ENCODE assay signal across 9 cellular contexts in the genomic region with DNA sequence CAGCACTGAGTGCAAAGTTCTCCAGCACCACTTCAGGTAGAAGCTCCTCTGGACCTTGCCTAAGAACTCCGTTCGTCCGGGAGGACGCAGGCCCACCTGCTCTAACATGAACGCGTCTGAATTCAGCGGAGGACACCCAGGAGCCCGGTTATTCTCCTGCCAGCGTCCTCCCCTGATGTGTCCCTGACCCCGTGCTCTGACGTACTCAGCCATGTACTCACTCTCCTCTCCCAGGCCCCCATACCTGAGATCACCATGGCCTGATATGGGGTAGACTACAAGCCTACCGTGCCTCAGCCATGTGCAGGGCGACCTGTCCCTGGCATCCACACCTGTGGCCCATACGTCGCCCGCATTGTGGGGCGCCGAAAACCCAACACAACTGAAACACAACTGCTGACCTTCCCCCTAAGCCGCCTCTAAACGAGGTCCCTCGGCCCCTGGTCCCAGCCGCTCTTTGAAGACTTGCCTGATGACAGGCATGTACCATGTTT. TPM values are rescaled to one million over a fixed set of nuclear protein-coding genes. Genes with fewer than 3 reads are reported as not detected.
A peak's percentile ranks its signal among the peaks of the same experiment; 100 is the strongest.
DNase-seq lines count a peak whose midpoint lies in the region; ATAC-seq and TF ChIP-seq lines count a peak whose summit lies in the region.
"Had no signal": no experiment of that assay in that cellular context is flagged by ENCODE, and none has a peak within 500 bp of the region (broad histone marks: within the 10 kb centered on the region; RNA-seq: fewer than 3 reads in every experiment).

No MANE protein-coding gene starts in this region.

- no peaks in the 10 kb centered on the region for H3K79me2 ChIP-seq in H9 (ENCODE audit: insufficient read depth, low read length)

- H4K20me1 ChIP-seq in H9 (ENCODE audit: control insufficient read depth, insufficient read depth, insufficient read length), result peaks cover 3% of the 10 kb centered on the region

- H3K9me3 ChIP-seq in H9 (ENCODE audit: control insufficient read depth, low read depth, low read length) (no peaks in the 10 kb centered on the region), left ventricle myocardium inferior (replicated peaks) (no peaks in the 10 kb centered on the region)

- no peak overlapping the region for H2AFZ ChIP-seq in H9 (ENCODE audit: low read length)

- no peak overlapping the region for H2AK5ac ChIP-seq in H9 (ENCODE audit: insufficient read length, low read length)

- WGBS in H9 (ENCODE audit: extremely low coverage, insufficient read length, low lambda C conversion rate), result no CpG with 5 or more reads among the region's 22 CpGs

- H3K79me1 ChIP-seq in H9 (ENCODE audit: insufficient read depth, low read depth, low read length, poor library complexity, severe bottlenecking), result no peaks in the 10 kb centered on the region

- H3K27ac ChIP-seq in H9 (ENCODE audit: insufficient read length, low read depth, low read length) (no peak overlapping the region), left ventricle myocardium inferior (replicated peaks) (peak overlapping the region; percentile 94)

- no peak overlapping the region for H4K5ac ChIP-seq in H9 (ENCODE audit: insufficient read length, low read depth, low read length)

- H3K4me1 Mint-ChIP-seq in H9, result peaks cover 19 to 23% of the 10 kb centered on the region in 2 experiments
- H3K4me1 Mint-ChIP-seq in activated B cell treated with CpG ODN at 0.5 μM for 24 hours, result peaks cover 32% of the 10 kb centered on the region

- no peak overlapping the region for H2BK5ac ChIP-seq in H9 (ENCODE audit: insufficient read length, low read length)

- peak overlapping the region; percentile 87 for H3K4me2 ChIP-seq in H9 (ENCODE audit: insufficient read depth, insufficient read length, low read length)

- H2BK20ac ChIP-seq in H9 (ENCODE audit: low read depth, low read length, poor library complexity, severe bottlenecking), result no peak overlapping the region

- peak overlapping the region; percentile 75 for H3K14ac ChIP-seq in H9 (ENCODE audit: insufficient read depth, low read length)

- H3K27me3 Mint-ChIP-seq in H9 (ENCODE audit: low read depth), result peaks cover 13% of the 10 kb centered on the region
- no peaks in the 10 kb centered on the region for H3K27me3 Mint-ChIP-seq in activated B cell treated with CpG ODN at 0.5 μM for 24 hours

- POLR2A ChIA-PET in activated B cell treated with CpG ODN at 0.5 μM for 24 hours (lab: Charles Lee), result interaction anchor here (1.1 to 2.1 kb wide), 7 partner anchors 32 to 225 kb away, joined by 4 to 26 read pairs (median 6); partner anchors contain the start of genes ZBTB45, ZNF132, ZNF274 and ZNF324B

- no peak overlapping the region for H4K91ac ChIP-seq in H9 (ENCODE audit: insufficient read length, low read depth, low read length)

- no peak overlapping the region for H2BK120ac ChIP-seq in H9 (ENCODE audit: low read depth, low read length, poor library complexity, severe bottlenecking)

- H3K18ac ChIP-seq in H9 (ENCODE audit: insufficient read length, low read depth, low read length), result peak overlapping the region; percentile 52

- no peak overlapping the region for H3K56ac ChIP-seq in H9 (ENCODE audit: insufficient read length, low read depth, low read length)

- ATAC-seq in activated B cell treated with CpG ODN at 0.5 μM for 24 hours (ENCODE audit: low read depth) (no peak), HG02840 (IDR thresholded peaks at IDR 0.05; ENCODE audit: low FRiP score, unreplicated experiment) (no peak)

- H3K9ac ChIP-seq in H9 (ENCODE audit: extremely low read depth, insufficient read length, low read length), result peak overlapping the region; percentile 84

- H2BK15ac ChIP-seq in H9 (ENCODE audit: low read depth, low read length), result no peak overlapping the region

- no peaks in the 10 kb centered on the region for H3K36me3 ChIP-seq in left ventricle myocardium inferior

- H3K27ac Mint-ChIP-seq in H9 (peak overlapping the region in 1 of 3 experiments; percentile 94; a peak in 3 of 7 replicates), activated B cell treated with CpG ODN at 0.5 μM for 24 hours (peak overlapping the region; percentile 92)

- H3K23me2 ChIP-seq in H9 (ENCODE audit: insufficient read length, low read depth, low read length, poor library complexity, severe bottlenecking), result peaks cover 15% of the 10 kb centered on the region

- H3K4me3 Mint-ChIP-seq in H9 (peak overlapping the region; percentile 87 to 94), activated B cell treated with CpG ODN at 0.5 μM for 24 hours (peak overlapping the region; percentile 95)

- no peak overlapping the region for H2BK12ac ChIP-seq in H9 (ENCODE audit: insufficient read length, low read depth, low read length)

- peaks cover 10 to 13% of the 10 kb centered on the region in 2 experiments; a peak in 4 of 5 replicates for H3K9me3 Mint-ChIP-seq in H9
- no peaks in the 10 kb centered on the region for H3K9me3 Mint-ChIP-seq in activated B cell treated with CpG ODN at 0.5 μM for 24 hours

- DNase-seq in AG09309 (ENCODE audit: low read depth) (no peak), H9 (peak; percentile 46), activated B cell treated with CpG ODN at 0.5 μM for 24 hours (no peak), left ventricle myocardium inferior (no peak), skeletal muscle cell (ENCODE audit: low read depth) (no peak), SKM-1 treated with dmso at 0.1 percent for 144 hours (lab: John Stamatoyannopoulos, UW; ENCODE audit: unreplicated experiment) (no peak), Ammon's horn (ENCODE audit: low spot score) (no peak)

- H3K4me1 ChIP-seq in H9 (ENCODE audit: insufficient read depth, low read length), result peaks cover 5% of the 10 kb centered on the region; the same call in 1 of the 2 replicates
- peaks cover 37% of the 10 kb centered on the region for H3K4me1 ChIP-seq in left ventricle myocardium inferior

- no peak for TF ChIP-seq CTCF in AG09309 (IDR thresholded peaks at IDR 0.05; ENCODE audit: control insufficient read depth, insufficient read depth, low read depth, low read length, missing control alignments)
- TF ChIP-seq CTCF in H9 (conservative IDR thresholded peaks at IDR 0.05), result no peak
- TF ChIP-seq CTCF in activated B cell treated with CpG ODN at 0.5 μM for 24 hours (IDR thresholded peaks at IDR 0.05), result no peak
- TF ChIP-seq CTCF in left ventricle myocardium inferior (IDR thresholded peaks at IDR 0.05; ENCODE audit: borderline replicate concordance), result no peak

- H3K23ac ChIP-seq in H9 (ENCODE audit: insufficient read length, low read depth, low read length), result no peak overlapping the region

- H3K4me3 ChIP-seq in AG09309 (ENCODE audit: control insufficient read depth, low read depth, low read length) (peak overlapping the region; percentile 84), left ventricle myocardium inferior (peak overlapping the region; percentile 86), skeletal muscle cell (ENCODE audit: low read depth, low read length) (peak overlapping the region; percentile 93)

- peaks cover 8 to 11% (median 9%) of the 10 kb centered on the region in 3 experiments; a peak in 6 of 7 replicates for H3K36me3 Mint-ChIP-seq in H9 (ENCODE audit: insufficient read depth in 1 of 3, low read depth in 3 of 3)
- H3K36me3 Mint-ChIP-seq in activated B cell treated with CpG ODN at 0.5 μM for 24 hours (ENCODE audit: low read depth), result peaks cover 8% of the 10 kb centered on the region

- H4K8ac ChIP-seq in H9 (replicated peaks; ENCODE audit: insufficient read length, low read depth, low read length), result no peak overlapping the region

- H3K4ac ChIP-seq in H9 (ENCODE audit: low read depth, low read length), result no peak overlapping the region

- H3K27me3 ChIP-seq in H9 (ENCODE audit: insufficient read depth, low read length) (no peaks in the 10 kb centered on the region; the same call in 1 of the 2 replicates), left ventricle myocardium inferior (ENCODE audit: low read depth) (no peaks in the 10 kb centered on the region)

- intact Hi-C loops in activated B cell treated with CpG ODN at 0.5 μM for 24 hours (cut with micrococcal nuclease) (loop anchor here (1.0 to 10.0 kb wide), 13 partner anchors 20 to 313 kb away; partner anchors contain the start of genes ERVK3-1, MZF1, RPS5 and ZBTB45), left ventricle myocardium inferior (cut with micrococcal nuclease) (no loop called here)

- H3T11ph ChIP-seq in H9 (ENCODE audit: low read length), result no peak overlapping the region

- CTCF ChIA-PET in activated B cell treated with CpG ODN at 0.5 μM for 24 hours (lab: Charles Lee), result interaction anchor here (1.2 kb wide), 1 partner anchor 61 kb away, joined by 3 read pairs; no protein-coding TSS in a partner anchor

RNA-seq across cellular contexts. Expression of gene ZNF584, which starts 0.7 kb away (rescaled TPM):
- total RNA-seq in H9 (2021), result 6.5 and 7.4 TPM in 2 replicates
- total RNA-seq in activated B cell treated with CpG ODN at 0.5 μM for 24 hours, result 8.6 and 9.6 TPM in 2 replicates
- 16.8 TPM for total RNA-seq in left ventricle myocardium inferior

RNA-seq across cellular contexts. Expression of gene RNF225, which starts 12.2 kb away (rescaled TPM):
- total RNA-seq in H9 (2021) (2.0 and 2.1 TPM in 2 replicates), activated B cell treated with CpG ODN at 0.5 μM for 24 hours (0.44 TPM in 1 of 2 replicates, not detected in the other), left ventricle myocardium inferior (not detected)
- total RNA-seq: left cardiac atrium had no signal

RNA-seq across cellular contexts. Expression of gene RPS5, which starts 20.6 kb away (rescaled TPM):
- total RNA-seq in H9 (2021) (1,400 and 1,442 TPM in 2 replicates), activated B cell treated with CpG ODN at 0.5 μM for 24 hours (1,982 and 2,193 TPM in 2 replicates), left ventricle myocardium inferior (496 TPM)

RNA-seq across cellular contexts. Expression of gene ZNF837, which starts 26.9 kb away (rescaled TPM):
- total RNA-seq in H9 (2021), result 3.4 and 3.8 TPM in 2 replicates
- total RNA-seq in activated B cell treated with CpG ODN at 0.5 μM for 24 hours, result 3.1 and 3.5 TPM in 2 replicates
- 0.19 TPM for total RNA-seq in left ventricle myocardium inferior

RNA-seq across cellular contexts. Expression of gene ZNF132, which starts 32.2 kb away (rescaled TPM):
- 0.24 and 0.42 TPM in 2 replicates for total RNA-seq in H9 (2021)
- total RNA-seq in activated B cell treated with CpG ODN at 0.5 μM for 24 hours, result 9.2 and 10.4 TPM in 2 replicates
- total RNA-seq in left ventricle myocardium inferior, result 5.7 TPM
